ENCODE assay signal across 8 cellular contexts in the genomic region with DNA sequence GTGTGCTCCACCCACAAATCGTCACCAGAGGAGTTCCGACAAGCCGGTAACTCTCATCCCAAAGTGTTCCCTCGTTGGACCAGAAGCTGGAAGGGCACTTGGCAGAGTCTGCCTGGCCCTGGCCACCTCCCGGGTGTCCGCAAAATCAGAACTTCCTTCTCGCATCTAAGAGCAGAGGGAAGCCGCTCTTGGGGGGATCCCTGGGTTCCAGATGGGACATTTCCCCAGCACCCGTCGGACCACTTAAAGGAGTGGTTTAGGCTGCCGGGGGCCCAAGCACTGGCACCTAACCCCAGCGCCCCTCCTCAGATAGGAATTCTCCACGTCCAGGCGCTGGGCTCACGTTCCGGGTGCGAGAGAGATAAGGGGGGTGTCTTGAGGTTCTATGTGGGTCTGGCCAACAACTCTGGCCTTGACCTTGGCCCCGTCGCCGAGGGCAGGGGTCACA. TPM values are rescaled to one million over a fixed set of nuclear protein-coding genes. Genes with fewer than 3 reads are reported as not detected.
DNase-seq lines count a peak whose midpoint lies in the region; ATAC-seq, FAIRE-seq and TF ChIP-seq lines count a peak whose summit lies in the region.

No MANE protein-coding gene starts in this region.

- H3K9ac ChIP-seq in KMS-11 = peak overlapping the region; percentile 73

- H3K9me3 ChIP-seq in CD8-positive, alpha-beta memory T cell (ENCODE audit: low read length) = no peaks in the 10 kb centered on the region
- no peaks in the 10 kb centered on the region for H3K9me3 ChIP-seq in naive thymus-derived CD4-positive, alpha-beta T cell (ENCODE audit: control insufficient read depth in 2 of 3, low read length in 3 of 3)

- H3K27ac ChIP-seq in CD8-positive, alpha-beta memory T cell (ENCODE audit: low read depth, low read length) = peak overlapping the region; percentile 89
- H3K27ac ChIP-seq in KMS-11 = peak overlapping the region; percentile 31; the same call in 1 of the 2 replicates
- peak overlapping the region; percentile 70 for H3K27ac ChIP-seq in naive thymus-derived CD4-positive, alpha-beta T cell (ENCODE audit: low read depth, low read length)

- H3K4me1 ChIP-seq in CD8-positive, alpha-beta memory T cell (ENCODE audit: insufficient read depth, low read length) = peaks cover 35% of the 10 kb centered on the region
- H3K4me1 ChIP-seq in KMS-11 (ENCODE audit: low read depth, poor library complexity, severe bottlenecking) = peaks cover 5% of the 10 kb centered on the region
- H3K4me1 ChIP-seq in naive thymus-derived CD4-positive, alpha-beta T cell (ENCODE audit: control insufficient read depth in 2 of 2, insufficient read depth in 2 of 2, low read length in 2 of 2) = peaks cover 20 to 24% of the 10 kb centered on the region in 2 donors

- peaks cover 0 to 23% (median 0%) of the 10 kb centered on the region in 3 donors for H3K36me3 Mint-ChIP-seq in CD8-positive, alpha-beta memory T cell
- H3K36me3 Mint-ChIP-seq in central memory CD8-positive, alpha-beta T cell (ENCODE audit: insufficient read depth) = peaks cover 25% of the 10 kb centered on the region
- peaks cover 0 to 12% (median 3%) of the 10 kb centered on the region in 5 donors for H3K36me3 Mint-ChIP-seq in naive thymus-derived CD4-positive, alpha-beta T cell

- ATAC-seq in central memory CD8-positive, alpha-beta T cell (replicated peaks; ENCODE audit: extremely low read depth, poor library complexity, severe bottlenecking) = no peak
- ATAC-seq in naive thymus-derived CD4-positive, alpha-beta T cell = no peak
- ATAC-seq in HG02970 (IDR thresholded peaks at IDR 0.05; ENCODE audit: low FRiP score, unreplicated experiment) = no peak

- H4K20me1 ChIP-seq in KMS-11 (ENCODE audit: insufficient read depth) = no peaks in the 10 kb centered on the region

- peaks cover 0 to 3% (median 2%) of the 10 kb centered on the region in 5 donors for H3K9me3 Mint-ChIP-seq in CD8-positive, alpha-beta memory T cell
- no peaks in the 10 kb centered on the region for H3K9me3 Mint-ChIP-seq in central memory CD8-positive, alpha-beta T cell
- peaks cover 0 to 8% (median 0%) of the 10 kb centered on the region in 11 donors for H3K9me3 Mint-ChIP-seq in naive thymus-derived CD4-positive, alpha-beta T cell

- TF ChIP-seq POLR2A in H54 (IDR thresholded peaks at IDR 0.05; ENCODE audit: low read depth, low read length) = no peak

- POLR2A ChIA-PET in CD8-positive, alpha-beta memory T cell (lab: Charles Lee) = interaction anchor here (0.7 to 1.6 kb wide), 6 partner anchors 15 to 1147 kb away, joined by 3 to 31 read pairs (median 10); partner anchors contain the start of genes SNAPC2, TIMM44 and TRAPPC5
- POLR2A ChIA-PET in naive thymus-derived CD4-positive, alpha-beta T cell (lab: Charles Lee) = interaction anchor here (0.8 to 1.6 kb wide), 9 partner anchors 9 to 611 kb away, joined by 3 to 35 read pairs (median 3); partner anchors contain the start of genes SNAPC2 and ZNF414

- peak overlapping the region; percentile 60 for H2AFZ ChIP-seq in KMS-11 (ENCODE audit: low read depth)

- H3K4me1 Mint-ChIP-seq in CD8-positive, alpha-beta memory T cell = peaks cover 22 to 42% (median 28%) of the 10 kb centered on the region in 3 donors
- H3K4me1 Mint-ChIP-seq in central memory CD8-positive, alpha-beta T cell = peaks cover 42% of the 10 kb centered on the region
- peaks cover 12 to 37% (median 27%) of the 10 kb centered on the region in 7 donors for H3K4me1 Mint-ChIP-seq in naive thymus-derived CD4-positive, alpha-beta T cell

- peak overlapping the region; percentile 89 for H3K4me2 ChIP-seq in KMS-11

- H3K36me3 ChIP-seq in CD8-positive, alpha-beta memory T cell (ENCODE audit: insufficient read depth, low read length) = no peaks in the 10 kb centered on the region
- no peaks in the 10 kb centered on the region for H3K36me3 ChIP-seq in KMS-11 (ENCODE audit: insufficient read depth)
- peaks cover 0 to 17% (median 4%) of the 10 kb centered on the region in 3 experiments for H3K36me3 ChIP-seq in naive thymus-derived CD4-positive, alpha-beta T cell (ENCODE audit: control insufficient read depth in 2 of 3, insufficient read depth in 3 of 3, low read length in 3 of 3)

- peak overlapping the region; percentile 89 to 96 (median 94) for H3K27ac Mint-ChIP-seq in CD8-positive, alpha-beta memory T cell
- H3K27ac Mint-ChIP-seq in central memory CD8-positive, alpha-beta T cell (ENCODE audit: low read depth) = peak overlapping the region; percentile 98
- peak overlapping the region in 8 of 9 donors; percentile 91 to 98 (median 96) for H3K27ac Mint-ChIP-seq in naive thymus-derived CD4-positive, alpha-beta T cell

- no peaks in the 10 kb centered on the region for H3K27me3 ChIP-seq in CD8-positive, alpha-beta memory T cell (ENCODE audit: insufficient read depth, low read length, poor library complexity, severe bottlenecking)
- no peaks in the 10 kb centered on the region for H3K27me3 ChIP-seq in KMS-11 (ENCODE audit: insufficient read depth, low read depth)
- H3K27me3 ChIP-seq in naive thymus-derived CD4-positive, alpha-beta T cell (ENCODE audit: control insufficient read depth in 2 of 2, insufficient read depth in 2 of 2, low read length in 2 of 2) = no peaks in the 10 kb centered on the region

- intact Hi-C loops in naive thymus-derived CD4-positive, alpha-beta T cell (cut with micrococcal nuclease) = loop anchor here (1.0 kb wide), 10 partner anchors 13 to 369 kb away; partner anchors contain the start of genes PET100 (in 2 of the 2), SNAPC2 (in 2 of the 2), TIMM44 (in 2 of the 2) and XAB2 (in 2 of the 2)

- peak overlapping the region; percentile 84 to 98 (median 89) for H3K4me3 Mint-ChIP-seq in CD8-positive, alpha-beta memory T cell
- H3K4me3 Mint-ChIP-seq in central memory CD8-positive, alpha-beta T cell = peak overlapping the region; percentile 83
- peak overlapping the region; percentile 87 to 95 (median 92) for H3K4me3 Mint-ChIP-seq in naive thymus-derived CD4-positive, alpha-beta T cell

- peaks cover 0 to 18% of the 10 kb centered on the region in 2 donors for H3K27me3 Mint-ChIP-seq in CD8-positive, alpha-beta memory T cell
- H3K27me3 Mint-ChIP-seq in central memory CD8-positive, alpha-beta T cell = no peaks in the 10 kb centered on the region
- H3K27me3 Mint-ChIP-seq in naive thymus-derived CD4-positive, alpha-beta T cell = peaks cover 0 to 3% (median 0%) of the 10 kb centered on the region in 5 donors

- peaks cover 31% of the 10 kb centered on the region for H3K79me2 ChIP-seq in KMS-11 (ENCODE audit: insufficient read depth, low read depth)

- no peak for DNase-seq in CD8-positive, alpha-beta memory T cell
- DNase-seq in central memory CD8-positive, alpha-beta T cell (ENCODE audit: low spot score in 2 of 2) = no peak
- no peak for DNase-seq in naive thymus-derived CD4-positive, alpha-beta T cell
- no peak for DNase-seq in retina
- no peak for DNase-seq in COLO668 (lab: John Stamatoyannopoulos, UW; ENCODE audit: unreplicated experiment)
- no peak for DNase-seq in H54 (ENCODE audit: insufficient read length, low spot score)

- no peak for TF ChIP-seq CTCF in KMS-11 (conservative IDR thresholded peaks at IDR 0.05; ENCODE audit: low read depth, low read length)

- H3K4me3 ChIP-seq in CD8-positive, alpha-beta memory T cell (ENCODE audit: low read length) = peak overlapping the region; percentile 75
- no peak overlapping the region for H3K4me3 ChIP-seq in KMS-11 (IDR thresholded peaks at IDR 0.05; ENCODE audit: insufficient read depth, low read depth, low read length)
- H3K4me3 ChIP-seq in naive thymus-derived CD4-positive, alpha-beta T cell (ENCODE audit: low read length) = peak overlapping the region; percentile 78

- CTCF ChIA-PET in CD8-positive, alpha-beta memory T cell (lab: Charles Lee) = interaction anchor here (1.1 to 3.4 kb wide), 9 partner anchors 15 to 41 kb away, joined by 3 to 17 read pairs (median 5); partner anchors contain the start of genes SNAPC2 and TIMM44
- CTCF ChIA-PET in naive thymus-derived CD4-positive, alpha-beta T cell (lab: Charles Lee) = interaction anchor here (0.7 to 1.3 kb wide), 5 partner anchors 15 to 72 kb away, joined by 3 to 10 read pairs (median 6); partner anchors contain the start of gene SNAPC2

- FAIRE-seq in H54 (lab: Jason Lieb, UNC) = no peak

RNA-seq across cellular contexts. Expression of gene MAP2K7, which starts 0.9 kb away (rescaled TPM):
- total RNA-seq in CD8-positive, alpha-beta memory T cell = 10 to 100 TPM; 35.9 to 38.3 TPM
- 2.0 TPM for polyA plus RNA-seq in CD8-positive, alpha-beta memory T cell
- 100 to 1,000 TPM in 1 of 5 experiments, 10 to 100 TPM in 4; 48.7 to 109 (median 66.5) TPM for total RNA-seq in naive thymus-derived CD4-positive, alpha-beta T cell
- polyA plus RNA-seq in naive thymus-derived CD4-positive, alpha-beta T cell = 1 to 10 TPM; 1.8 to 2.0 TPM

RNA-seq across cellular contexts. Expression of gene TGFBR3L, which starts 11.8 kb away (rescaled TPM):
- 1 to 10 TPM; 7.7 to 8.6 TPM for total RNA-seq in CD8-positive, alpha-beta memory T cell
- 1.3 TPM for polyA plus RNA-seq in CD8-positive, alpha-beta memory T cell
- total RNA-seq in naive thymus-derived CD4-positive, alpha-beta T cell = 1 to 10 TPM in 4 of 5 experiments, under 1 TPM in 1; 0.27 to 4.0 (median 1.6) TPM
- not detected for polyA plus RNA-seq in naive thymus-derived CD4-positive, alpha-beta T cell

RNA-seq across cellular contexts. Expression of gene LRRC8E, which starts 14.5 kb away (rescaled TPM):
- not detected for total RNA-seq in CD8-positive, alpha-beta memory T cell
- polyA plus RNA-seq in CD8-positive, alpha-beta memory T cell = not detected
- under 1 TPM in 1 of 5 experiments, not detected in 4; 0.24 TPM for total RNA-seq in naive thymus-derived CD4-positive, alpha-beta T cell
- polyA plus RNA-seq in naive thymus-derived CD4-positive, alpha-beta T cell = under 1 TPM in 1 of 2 donors, not detected in 1; 0.53 TPM

RNA-seq across cellular contexts. Expression of gene SNAPC2, which starts 17.3 kb away (rescaled TPM):
- total RNA-seq in CD8-positive, alpha-beta memory T cell = 10 to 100 TPM; 17.4 to 18.2 TPM
- 21.9 TPM for polyA plus RNA-seq in CD8-positive, alpha-beta memory T cell
- total RNA-seq in naive thymus-derived CD4-positive, alpha-beta T cell = 10 to 100 TPM; 12.3 to 24.4 (median 21.4) TPM
- 10 to 100 TPM; 11.5 to 18.2 TPM for polyA plus RNA-seq in naive thymus-derived CD4-positive, alpha-beta T cell

RNA-seq across cellular contexts. Expression of gene CTXN1, which starts 23.1 kb away (rescaled TPM):
- under 1 TPM; 0.42 to 0.72 TPM for total RNA-seq in CD8-positive, alpha-beta memory T cell
- polyA plus RNA-seq in CD8-positive, alpha-beta memory T cell = not detected
- under 1 TPM in 1 of 5 experiments, not detected in 4; 0.32 TPM for total RNA-seq in naive thymus-derived CD4-positive, alpha-beta T cell
- not detected for polyA plus RNA-seq in naive thymus-derived CD4-positive, alpha-beta T cell

Comparison
In these comparisons a context has a peak if more than half of its experiments do, and no peak if none do; other contexts are left out.
1. H3K27ac ChIP-seq: peak in every context shown above with its lines; median percentile 89 in CD8-positive, alpha-beta memory T cell; 70 in naive thymus-derived CD4-positive, alpha-beta T cell; 31 in KMS-11.